In the genomic region with DNA sequence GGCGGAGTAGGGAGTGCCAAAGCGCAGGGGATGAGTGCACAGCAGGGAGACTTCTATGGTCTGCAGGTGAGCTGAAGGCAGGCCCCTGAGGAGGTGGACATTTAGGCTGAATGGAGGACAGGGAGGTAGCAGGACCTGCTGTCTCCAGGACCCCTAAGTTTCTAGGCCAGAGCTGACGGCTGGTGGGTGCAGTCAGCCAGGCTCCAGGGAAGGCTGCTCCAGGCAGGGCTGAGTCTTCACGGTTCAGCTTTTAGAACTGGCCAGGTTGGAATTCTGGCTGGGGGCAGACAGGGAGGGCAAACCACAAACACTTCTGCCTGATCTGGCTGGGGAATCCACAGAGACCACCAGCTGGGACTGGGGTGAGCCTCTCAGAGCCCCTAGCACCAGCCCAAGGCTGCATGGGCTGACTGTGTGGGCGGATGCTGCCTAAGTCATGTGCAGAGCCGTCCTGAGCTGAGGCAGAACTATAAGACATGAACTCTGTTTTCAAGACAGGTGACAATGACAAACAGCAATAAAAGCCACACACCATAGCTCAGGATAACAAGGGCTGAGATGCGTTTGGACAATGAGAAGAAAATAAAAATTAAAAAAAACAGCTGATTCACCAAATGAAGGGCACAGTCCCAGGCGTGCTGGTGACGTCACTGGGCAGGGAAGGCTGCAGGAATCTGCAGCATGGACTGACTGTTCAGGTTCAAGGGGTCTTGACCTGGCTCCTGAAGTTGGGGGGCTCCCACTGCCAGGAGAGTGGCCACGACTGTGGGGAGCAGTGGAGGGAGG, we compare ENCODE assay signal across 8 cellular contexts. TPM values are rescaled to one million over a fixed set of nuclear protein-coding genes. Genes with fewer than 3 reads are reported as not detected.
A peak's percentile ranks its signal among the peaks of the same experiment; 100 is the strongest.
DNase-seq lines count a peak whose midpoint lies in the region; ATAC-seq and TF ChIP-seq lines count a peak whose summit lies in the region.

No MANE protein-coding gene starts in this region.

- H3K36me3 ChIP-seq in gastroesophageal sphincter, result no peaks in the 10 kb centered on the region
- H3K36me3 ChIP-seq in rectal smooth muscle tissue (ENCODE audit: control insufficient read depth, insufficient read depth, low read length), result no peaks in the 10 kb centered on the region

- H3K4me3 Mint-ChIP-seq in T-helper 17 cell, result no peak overlapping the region

- no peak for TF ChIP-seq POLR2A in gastroesophageal sphincter (IDR thresholded peaks at IDR 0.05)

- H3K27ac ChIP-seq in gastroesophageal sphincter (peak overlapping the region; percentile 96 to 99 (median 98)), rectal smooth muscle tissue (ENCODE audit: low read depth, low read length) (peak overlapping the region; percentile 97)

- H3K4me1 ChIP-seq in gastroesophageal sphincter, result peaks cover 47 to 94% (median 78%) of the 10 kb centered on the region in 3 donors
- H3K4me1 ChIP-seq in rectal smooth muscle tissue (ENCODE audit: control insufficient read depth, insufficient read depth, low read length), result peaks cover 76% of the 10 kb centered on the region

- peaks cover 25% of the 10 kb centered on the region for H3K4me1 Mint-ChIP-seq in T-helper 17 cell

- H3K27me3 Mint-ChIP-seq in T-helper 17 cell, result no peaks in the 10 kb centered on the region

- DNase-seq in T-helper 17 cell, result no peak
- DNase-seq in ureter (ENCODE audit: low spot score), result no peak
- DNase-seq in T1000 (lab: John Stamatoyannopoulos, UW), result no peak
- no peak for DNase-seq in HuH-7 (ENCODE audit: low spot score)

- H3K9me3 ChIP-seq in T-helper 17 cell (ENCODE audit: control insufficient read depth, low read length, poor library complexity, severe bottlenecking) (no peaks in the 10 kb centered on the region), gastroesophageal sphincter (no peaks in the 10 kb centered on the region)

- no peak for TF ChIP-seq CTCF in gastroesophageal sphincter (IDR thresholded peaks at IDR 0.05)

- H3K27ac Mint-ChIP-seq in T-helper 17 cell, result peak overlapping the region; percentile 77

- no peaks in the 10 kb centered on the region for H3K27me3 ChIP-seq in gastroesophageal sphincter
- H3K27me3 ChIP-seq in rectal smooth muscle tissue (ENCODE audit: control insufficient read depth, insufficient read depth, low read length), result no peaks in the 10 kb centered on the region

- H3K4me3 ChIP-seq in gastroesophageal sphincter (peak overlapping the region in 1 of 2 donors; percentile 29), rectal smooth muscle tissue (ENCODE audit: low read length) (peak overlapping the region; percentile 42)

- no peak overlapping the region for H3K9ac ChIP-seq in rectal smooth muscle tissue (ENCODE audit: low read length)

- TF ChIP-seq EP300 in gastroesophageal sphincter (IDR thresholded peaks at IDR 0.05), result peak; percentile 31

- ATAC-seq in GM18907 (IDR thresholded peaks at IDR 0.05; ENCODE audit: unreplicated experiment) (peak; percentile 3), T-helper 17 cell (no peak), gastroesophageal sphincter (no peak), HG02884 (IDR thresholded peaks at IDR 0.05; ENCODE audit: unreplicated experiment) (no peak)

- 12 to 13% methylated on average over 3 to 8 of the region's 10 CpGs for WGBS in gastroesophageal sphincter (ENCODE audit: low coverage in 1 of 2), 2 donors

- H3K36me3 Mint-ChIP-seq in T-helper 17 cell (ENCODE audit: low read depth), result no peaks in the 10 kb centered on the region

RNA-seq across cellular contexts. Expression of gene MALAT1, which starts 10.4 kb away (rescaled TPM):
- total RNA-seq in T-helper 17 cell, result over 10,000 TPM; 25,853 to 29,025 TPM
- over 10,000 TPM in 2 of 4 donors, 1,000 to 10,000 TPM in 2; 2,194 to 20,520 (median 8,164) TPM for total RNA-seq in gastroesophageal sphincter
- 19,443 TPM for total RNA-seq in ureter

RNA-seq across cellular contexts. Expression of gene SCYL1, which starts 36.4 kb away (rescaled TPM):
- total RNA-seq in T-helper 17 cell, result 10 to 100 TPM; 56.6 to 61.7 TPM
- 10 to 100 TPM; 70.6 to 97.6 (median 89.2) TPM for total RNA-seq in gastroesophageal sphincter
- total RNA-seq in ureter, result 62.9 TPM
